In genomic region chr4:183320211-183321068, GRCh38 we compare ENCODE assay signal across 26 cellular contexts. TPM values are rescaled to one million over a fixed set of nuclear protein-coding genes. Genes with fewer than 3 reads are reported as not detected.
A peak's percentile ranks its signal among the peaks of the same experiment; 100 is the strongest.
DNase-seq lines count a peak whose midpoint lies in the region; ATAC-seq and TF ChIP-seq lines count a peak whose summit lies in the region.
"Had no signal": no experiment of that assay in that cellular context is flagged by ENCODE, and none has a peak within 500 bp of the region (broad histone marks: within the 10 kb centered on the region; RNA-seq: fewer than 3 reads in every experiment).

Gene CLDN22, minus strand, starts transcription at chr4:183320276. Its CDS starts 58 bp downstream, at chr4:183320218.

- in situ Hi-C loops in HAP-1 (cut with MboI; ENCODE audit: low sequenced_read_pairs): no loop called here

- peaks cover 20% of the 10 kb centered on the region for H3K4me1 Mint-ChIP-seq in activated CD4-positive, alpha-beta T cell treated with anti-CD3 and anti-CD28 coated beads, Interleukin-2, amount 10 ng/mL, durations not matched to agents 7 days and 5 days
- peaks cover 18% of the 10 kb centered on the region for H3K4me1 Mint-ChIP-seq in stimulated activated effector memory CD8-positive, alpha-beta T cell treated with anti-CD3 and anti-CD28 coated beads, Interleukin-12 subunit alpha, Interleukin-12 subunit beta, amount 100 ng/mL, for 72 hours
- H3K4me1 Mint-ChIP-seq in Calu3 (ENCODE audit: low read depth, unreplicated experiment): no peaks in the 10 kb centered on the region

- no peak within 1 kb of the TSS for H3K4me3 ChIP-seq in HAP-1
- no peak within 1 kb of the TSS for H3K4me3 ChIP-seq in choroid plexus epithelial cell (ENCODE audit: low read depth, low read length)
- H3K4me3 ChIP-seq in coronary artery: no peak within 1 kb of the TSS
- H3K4me3 ChIP-seq: colonic mucosa, gastroesophageal sphincter, smooth muscle cell, tibial nerve had no signal

- H3K4me3 Mint-ChIP-seq in activated CD4-positive, alpha-beta T cell treated with anti-CD3 and anti-CD28 coated beads, Interleukin-2, amount 10 ng/mL, durations not matched to agents 7 days and 5 days: no peak within 1 kb of the TSS
- H3K4me3 Mint-ChIP-seq in stimulated activated effector memory CD8-positive, alpha-beta T cell treated with anti-CD3 and anti-CD28 coated beads, Interleukin-12 subunit alpha, Interleukin-12 subunit beta, amount 100 ng/mL, for 72 hours: peak within 1 kb of the TSS; percentile 18
- H3K4me3 Mint-ChIP-seq in Calu3 (ENCODE audit: low read depth, unreplicated experiment): no peak within 1 kb of the TSS
- H3K4me3 Mint-ChIP-seq: stimulated activated naive CD8-positive, alpha-beta T cell treated with anti-CD3 and anti-CD28 coated beads, Interleukin-15, Interleukin-2, amounts not matched to agents 100 ng/mL and 50 ng/mL, for 24 hours had no signal

- no peaks in the 10 kb centered on the region for H3K9me3 ChIP-seq in HAP-1
- H3K9me3 ChIP-seq: colonic mucosa, gastroesophageal sphincter, tibial nerve had no signal

- peaks cover 2% of the 10 kb centered on the region for H3K27me3 Mint-ChIP-seq in activated CD4-positive, alpha-beta T cell treated with anti-CD3 and anti-CD28 coated beads, Interleukin-2, amount 10 ng/mL, durations not matched to agents 7 days and 5 days
- H3K27me3 Mint-ChIP-seq in Calu3 (ENCODE audit: unreplicated experiment): no peaks in the 10 kb centered on the region

- H3K27ac ChIP-seq in coronary artery: no peak within 1 kb of the TSS
- H3K27ac ChIP-seq: brain microvascular endothelial cell, C4-2B, colonic mucosa, gastroesophageal sphincter had no signal

- H3K9me3 Mint-ChIP-seq in activated CD4-positive, alpha-beta T cell treated with anti-CD3 and anti-CD28 coated beads, Interleukin-2, amount 10 ng/mL, durations not matched to agents 7 days and 5 days: no peaks in the 10 kb centered on the region
- no peaks in the 10 kb centered on the region for H3K9me3 Mint-ChIP-seq in stimulated activated effector memory CD8-positive, alpha-beta T cell treated with anti-CD3 and anti-CD28 coated beads, Interleukin-12 subunit alpha, Interleukin-12 subunit beta, amount 100 ng/mL, for 72 hours
- no peaks in the 10 kb centered on the region for H3K9me3 Mint-ChIP-seq in Calu3 (ENCODE audit: low read depth, unreplicated experiment)
- H3K9me3 Mint-ChIP-seq: stimulated activated naive CD8-positive, alpha-beta T cell treated with anti-CD3 and anti-CD28 coated beads, Interleukin-15, Interleukin-2, amounts not matched to agents 100 ng/mL and 50 ng/mL, for 24 hours had no signal

- intact Hi-C loops in Calu3 (cut with micrococcal nuclease; ENCODE audit: unreplicated experiment): no loop called here

- no TSS peak for BruUV-seq in Calu3 (replicated peaks; lab: Mats Ljungman, UMichigan)

- peak within 1 kb of the TSS; percentile 84 for H3K27ac Mint-ChIP-seq in activated CD4-positive, alpha-beta T cell treated with anti-CD3 and anti-CD28 coated beads, Interleukin-2, amount 10 ng/mL, durations not matched to agents 7 days and 5 days
- no peak within 1 kb of the TSS for H3K27ac Mint-ChIP-seq in stimulated activated effector memory CD8-positive, alpha-beta T cell treated with anti-CD3 and anti-CD28 coated beads, Interleukin-12 subunit alpha, Interleukin-12 subunit beta, amount 100 ng/mL, for 72 hours
- no peak within 1 kb of the TSS for H3K27ac Mint-ChIP-seq in Calu3 (ENCODE audit: unreplicated experiment)
- H3K27ac Mint-ChIP-seq: stimulated activated naive CD8-positive, alpha-beta T cell treated with anti-CD3 and anti-CD28 coated beads, Interleukin-15, Interleukin-2, amounts not matched to agents 100 ng/mL and 50 ng/mL, for 24 hours had no signal

- TF ChIP-seq CTCF in choroid plexus epithelial cell (conservative IDR thresholded peaks at IDR 0.05; ENCODE audit: low read depth, low read length) (no peak), coronary artery (IDR thresholded peaks at IDR 0.05) (no peak), Calu3 (IDR thresholded peaks at IDR 0.05; ENCODE audit: unreplicated experiment) (no peak)

- no peak for DNase-seq in activated CD4-positive, alpha-beta T cell treated with anti-CD3 and anti-CD28 coated beads, Interleukin-2, amount 10 ng/mL, durations not matched to agents 7 days and 5 days
- DNase-seq in activated CD4-positive, alpha-beta T cell treated with anti-CD3 and anti-CD28 coated beads for 48 hours: no peak
- DNase-seq in HAP-1 (ENCODE audit: low spot score in 2 of 2) (peak; percentile 70 to 83), choroid plexus epithelial cell (ENCODE audit: low read depth) (peak; percentile 62), coronary artery (ENCODE audit: low spot score) (no peak), Calu3 (no peak), NCI-H524 (lab: John Stamatoyannopoulos, UW) (no peak)
- no peak for DNase-seq in stimulated activated effector memory CD8-positive, alpha-beta T cell treated with anti-CD3 and anti-CD28 coated beads, Interleukin-12 subunit alpha, Interleukin-12 subunit beta, amount 100 ng/mL, for 72 hours (ENCODE audit: low spot score in 2 of 2)
- DNase-seq: activated effector memory CD4-positive, alpha-beta T cell treated with Interleukin-2 at 50 U/mL for 16 hours; brain microvascular endothelial cell; colonic mucosa; KG1; NCI-H774; occipital lobe; PC-3; Right ventricle myocardium superior had no signal

- CTCF ChIA-PET in activated CD4-positive, alpha-beta T cell treated with anti-CD3 and anti-CD28 coated beads, Interleukin-2, amount 10 ng/mL, durations not matched to agents 7 days and 5 days (lab: Charles Lee): interaction anchor here (1.2 kb wide), 1 partner anchor 18 kb away, joined by 3 read pairs; no protein-coding TSS in a partner anchor
- CTCF ChIA-PET in Calu3 (lab: Charles Lee): no interaction called here

- ATAC-seq in stimulated activated effector memory CD8-positive, alpha-beta T cell treated with anti-CD3 and anti-CD28 coated beads, Interleukin-12 subunit alpha, Interleukin-12 subunit beta, amount 100 ng/mL, for 72 hours: no peak
- ATAC-seq: gastroesophageal sphincter, HCT116, PC-3 had no signal

- no peaks in the 10 kb centered on the region for H3K36me3 Mint-ChIP-seq in activated CD4-positive, alpha-beta T cell treated with anti-CD3 and anti-CD28 coated beads, Interleukin-2, amount 10 ng/mL, durations not matched to agents 7 days and 5 days (ENCODE audit: low read depth)
- H3K36me3 Mint-ChIP-seq in stimulated activated effector memory CD8-positive, alpha-beta T cell treated with anti-CD3 and anti-CD28 coated beads, Interleukin-12 subunit alpha, Interleukin-12 subunit beta, amount 100 ng/mL, for 72 hours: no peaks in the 10 kb centered on the region
- no peaks in the 10 kb centered on the region for H3K36me3 Mint-ChIP-seq in Calu3 (ENCODE audit: insufficient read depth, unreplicated experiment)

- H3K27me3 ChIP-seq in HAP-1 (ENCODE audit: low read depth): no peaks in the 10 kb centered on the region
- H3K27me3 ChIP-seq: brain microvascular endothelial cell, colonic mucosa, gastroesophageal sphincter, tibial nerve had no signal

- H3K4me1 ChIP-seq in HAP-1: peaks cover 20% of the 10 kb centered on the region
- H3K4me1 ChIP-seq: colonic mucosa, gastroesophageal sphincter had no signal

- H3K36me3 ChIP-seq in HAP-1 (replicated peaks): 0 out of 2 replicates have a peak, but pooled peaks cover 2% of the 10 kb centered on the region
- H3K36me3 ChIP-seq: colonic mucosa had no signal

- POLR2A ChIA-PET in activated CD4-positive, alpha-beta T cell treated with anti-CD3 and anti-CD28 coated beads, Interleukin-2, amount 10 ng/mL, durations not matched to agents 7 days and 5 days (lab: Charles Lee): no interaction called here

RNA-seq across cellular contexts. Expression of gene CLDN22, which starts in this region (rescaled TPM):
- total RNA-seq in activated CD4-positive, alpha-beta T cell treated with anti-CD3 and anti-CD28 coated beads, Interleukin-2, amount 10 ng/mL, durations not matched to agents 7 days and 5 days: not detected
- not detected in 2 replicates for total RNA-seq in Calu3 (2022)
- total RNA-seq: colonic mucosa, G401, HT-29, kidney epithelial cell, lung microvascular endothelial cell, occipital lobe, PC-3, Right ventricle myocardium superior, smooth muscle cell, tibial nerve had no signal

Comparison
In these comparisons a context has a peak if more than half of its experiments do, and no peak if none do; other contexts are left out.
1. DNase-seq: peak in HAP-1 (2 of 2) and choroid plexus epithelial cell (single experiment); none in activated CD4-positive, alpha-beta T cell treated with anti-CD3 and anti-CD28 coated beads, Interleukin-2, amount 10 ng/mL, durations not matched to agents 7 days and 5 days (single experiment), activated CD4-positive, alpha-beta T cell treated with anti-CD3 and anti-CD28 coated beads for 48 hours (single experiment), stimulated activated effector memory CD8-positive, alpha-beta T cell treated with anti-CD3 and anti-CD28 coated beads, Interleukin-12 subunit alpha, Interleukin-12 subunit beta, amount 100 ng/mL, for 72 hours (0 of 2), coronary artery (single experiment), Calu3 (single experiment) and NCI-H524 (0 of 2).